8 cellular contexts compared by ENCODE assay signal in genomic region chr1:203172184-203173115, GRCh38. TPM values are rescaled to one million over a fixed set of nuclear protein-coding genes. Genes with fewer than 3 reads are reported as not detected.
DNase-seq lines count a peak whose midpoint lies in the region; ATAC-seq, FAIRE-seq and TF ChIP-seq lines count a peak whose summit lies in the region.

No MANE protein-coding gene starts in this region.

- H3K36me3 ChIP-seq in right atrium auricular region (no peaks in the 10 kb centered on the region), spleen (no peaks in the 10 kb centered on the region)

- peaks cover 0 to 19% of the 10 kb centered on the region in 2 donors for H3K4me1 ChIP-seq in right atrium auricular region
- H3K4me1 ChIP-seq in spleen = peaks cover 0 to 47% (median 18%) of the 10 kb centered on the region in 6 donors

- ATAC-seq in GM21390 (IDR thresholded peaks at IDR 0.05; ENCODE audit: unreplicated experiment) (no peak), GM21619 (IDR thresholded peaks at IDR 0.05; ENCODE audit: unreplicated experiment) (no peak)

- CTCF ChIA-PET in RWPE1 (lab: Yijun Ruan, JAX) = interaction anchor here (0.6 to 3.7 kb wide), 55 partner anchors 8 to 1416 kb away, joined by 3 to 84 read pairs (median 4); partner anchors contain the start of genes ADORA1 and CHI3L1

- H3K27ac ChIP-seq in RWPE1 (no peak overlapping the region), right atrium auricular region (no peak overlapping the region), spleen (no peak overlapping the region)

- H3K4me3 ChIP-seq in right atrium auricular region (no peak overlapping the region), spleen (no peak overlapping the region)

- WGBS in spleen, 5 donors = 50 to 59% (median 54%) methylated on average over 7 to 8 of the region's 8 CpGs

- no peak for TF ChIP-seq POLR2A in spleen (IDR thresholded peaks at IDR 0.05)

- no peaks in the 10 kb centered on the region for H3K27me3 ChIP-seq in right atrium auricular region
- peaks cover 0 to 43% (median 0%) of the 10 kb centered on the region in 7 donors for H3K27me3 ChIP-seq in spleen (replicated peaks in 1 of 7)

- FAIRE-seq in D721Med (lab: Jason Lieb, UNC) = no peak

- DNase-seq in D721Med (ENCODE audit: insufficient read length, low spot score) (peak; percentile 72), HS-27A (ENCODE audit: low read depth) (peak; percentile 11), RWPE1 (ENCODE audit: low spot score) (peak; percentile 82), anterior cingulate cortex (lab: John Stamatoyannopoulos, UW) (peak in 43 of 58 donors; percentile 16 to 76 (median 51)), right atrium auricular region (ENCODE audit: low spot score) (no peak), spleen (peak; percentile 84)

- POLR2A ChIA-PET in RWPE1 (lab: Yijun Ruan, JAX; ENCODE audit: low non-redundant PET) = no interaction called here

- H3K9me3 ChIP-seq in right atrium auricular region (no peaks in the 10 kb centered on the region), spleen (no peaks in the 10 kb centered on the region)

- intact Hi-C loops in spleen (cut with DNase I; ENCODE audit: low total_unique reads) = no loop called here

- peak; percentile 98 for TF ChIP-seq CTCF in D721Med (IDR thresholded peaks at IDR 0.05; ENCODE audit: insufficient read depth, missing control alignments)
- peak; percentile 67 for TF ChIP-seq CTCF in RWPE1 (conservative IDR thresholded peaks at IDR 0.05; ENCODE audit: low read depth)
- peak; percentile 68 to 85 for TF ChIP-seq CTCF in right atrium auricular region (IDR thresholded peaks at IDR 0.05)
- peak; percentile 32 to 86 (median 70) for TF ChIP-seq CTCF in spleen (IDR thresholded peaks at IDR 0.05 in 8 of 11, conservative IDR thresholded peaks at IDR 0.05 in 3 of 11)

RNA-seq across cellular contexts. Expression of gene MYBPH, which starts 3.2 kb away (rescaled TPM):
- total RNA-seq in right atrium auricular region (not detected), spleen (1 to 10 TPM in 1 of 7 donors, under 1 TPM in 3, not detected in 3; 0.32 to 2.7 (median 0.74) TPM)
- polyA plus RNA-seq in spleen = under 1 TPM; 0.09 to 0.23 (median 0.22) TPM

RNA-seq across cellular contexts. Expression of gene CHI3L1, which starts 14.1 kb away (rescaled TPM):
- 1 to 10 TPM in 1 of 2 donors, under 1 TPM in 1; 0.85 to 9.4 TPM for total RNA-seq in right atrium auricular region
- total RNA-seq in spleen = 10 to 100 TPM in 4 of 7 donors, 1 to 10 TPM in 3; 7.1 to 41.2 (median 15.2) TPM
- 10 to 100 TPM in 2 of 3 donors, 1 to 10 TPM in 1; 2.7 to 40.8 (median 15.7) TPM for polyA plus RNA-seq in spleen

RNA-seq across cellular contexts. Expression of gene ADORA1, which starts 44.9 kb away (rescaled TPM):
- total RNA-seq in right atrium auricular region (10 to 100 TPM in 1 of 2 donors, 1 to 10 TPM in 1; 9.4 to 15.1 TPM), spleen (10 to 100 TPM in 3 of 7 donors, 1 to 10 TPM in 4; 3.7 to 13.5 (median 8.5) TPM)
- 1 to 10 TPM in 2 of 3 donors, under 1 TPM in 1; 0.37 to 3.2 (median 1.0) TPM for polyA plus RNA-seq in spleen

RNA-seq across cellular contexts. Expression of gene CHIT1, which starts 57.0 kb away (rescaled TPM):
- total RNA-seq in right atrium auricular region = not detected
- total RNA-seq in spleen = 10 to 100 TPM in 2 of 7 donors, 1 to 10 TPM in 5; 2.2 to 31.0 (median 7.8) TPM
- polyA plus RNA-seq in spleen = 100 to 1,000 TPM in 1 of 3 donors, 1 to 10 TPM in 2; 2.0 to 165 (median 2.2) TPM
